Comparison of ENCODE assay signal across 31 cellular contexts in genomic region chr6:36126121-36126520, GRCh38. TPM values are rescaled to one million over a fixed set of nuclear protein-coding genes. Genes with fewer than 3 reads are reported as not detected.
DNase-seq lines count a peak whose midpoint lies in the region; ATAC-seq and TF ChIP-seq lines count a peak whose summit lies in the region.
"Had no signal": no experiment of that assay in that cellular context is flagged by ENCODE, and none has a peak within 500 bp of the region (broad histone marks: within the 10 kb centered on the region; RNA-seq: fewer than 3 reads in every experiment).

No MANE protein-coding gene starts in this region.

- no peaks in the 10 kb centered on the region for H3K27me3 ChIP-seq in ACC112 (ENCODE audit: insufficient read depth, low read length)
- H3K27me3 ChIP-seq in CD4-positive, alpha-beta T cell (ENCODE audit: control insufficient read depth, insufficient read depth, low read length): no peaks in the 10 kb centered on the region
- no peaks in the 10 kb centered on the region for H3K27me3 ChIP-seq in naive thymus-derived CD4-positive, alpha-beta T cell (ENCODE audit: control insufficient read depth in 2 of 2, insufficient read depth in 2 of 2, low read length in 2 of 2)
- H3K27me3 ChIP-seq: BE2C had no signal

- H3K27me3 Mint-ChIP-seq in CD4-positive, alpha-beta T cell: no peaks in the 10 kb centered on the region
- no peaks in the 10 kb centered on the region for H3K27me3 Mint-ChIP-seq in T-helper 17 cell
- H3K27me3 Mint-ChIP-seq in naive thymus-derived CD4-positive, alpha-beta T cell: no peaks in the 10 kb centered on the region
- H3K27me3 Mint-ChIP-seq in activated CD8-positive, alpha-beta memory T cell treated with anti-CD3 and anti-CD28 coated beads, Interleukin-2, amount 10 ng/mL, durations not matched to agents 7 days and 5 days: no peaks in the 10 kb centered on the region
- H3K27me3 Mint-ChIP-seq: activated naive CD8-positive, alpha-beta T cell treated with anti-CD3 and anti-CD28 coated beads, Interleukin-2, amount 50 U/mL, for 24 hours; stimulated activated naive CD8-positive, alpha-beta T cell treated with anti-CD3 and anti-CD28 coated beads, Interleukin-15, amount 100 ng/mL, for 72 hours had no signal

- H3K9me3 ChIP-seq in CD4-positive, alpha-beta T cell (ENCODE audit: control insufficient read depth, low read length): no peaks in the 10 kb centered on the region
- no peaks in the 10 kb centered on the region for H3K9me3 ChIP-seq in T-helper 17 cell (ENCODE audit: control insufficient read depth, low read length, poor library complexity, severe bottlenecking)
- no peaks in the 10 kb centered on the region for H3K9me3 ChIP-seq in naive thymus-derived CD4-positive, alpha-beta T cell (ENCODE audit: control insufficient read depth in 2 of 3, low read length in 3 of 3)
- H3K9me3 ChIP-seq: BE2C, psoas muscle, SK-N-SH had no signal

- H3K9me3 Mint-ChIP-seq in CD4-positive, alpha-beta T cell: no peaks in the 10 kb centered on the region
- H3K9me3 Mint-ChIP-seq in naive thymus-derived CD4-positive, alpha-beta T cell: peaks cover 0 to 2% (median 0%) of the 10 kb centered on the region in 11 donors
- no peaks in the 10 kb centered on the region for H3K9me3 Mint-ChIP-seq in activated CD8-positive, alpha-beta memory T cell treated with anti-CD3 and anti-CD28 coated beads, Interleukin-2, amount 10 ng/mL, durations not matched to agents 7 days and 5 days (ENCODE audit: low read depth)
- H3K9me3 Mint-ChIP-seq: activated naive CD8-positive, alpha-beta T cell treated with anti-CD3 and anti-CD28 coated beads, Interleukin-2, amount 50 U/mL, for 24 hours; stimulated activated naive CD8-positive, alpha-beta T cell treated with anti-CD3 and anti-CD28 coated beads, Interleukin-15, amount 100 ng/mL, for 72 hours; T-helper 1 cell treated with Interleukin-12 subunit alpha and Interleukin-12 subunit beta and Interleukin-4 antibody, amounts not matched to agents 30 μg/mL and 1 μg/mL, for 36 hours had no signal

- H3K27ac Mint-ChIP-seq in CD4-positive, alpha-beta T cell: peak overlapping the region; percentile 52
- H3K27ac Mint-ChIP-seq in T-helper 17 cell: peak overlapping the region; percentile 67
- H3K27ac Mint-ChIP-seq in naive thymus-derived CD4-positive, alpha-beta T cell: peak overlapping the region in 7 of 9 donors; percentile 25 to 96 (median 58)
- H3K27ac Mint-ChIP-seq in activated CD8-positive, alpha-beta memory T cell treated with anti-CD3 and anti-CD28 coated beads, Interleukin-2, amount 10 ng/mL, durations not matched to agents 7 days and 5 days: no peak overlapping the region
- H3K27ac Mint-ChIP-seq: stimulated activated naive CD8-positive, alpha-beta T cell treated with anti-CD3 and anti-CD28 coated beads, Interleukin-15, amount 100 ng/mL, for 72 hours had no signal

- H3K36me3 ChIP-seq in ACC112 (ENCODE audit: insufficient read depth, low read length): no peaks in the 10 kb centered on the region
- H3K36me3 ChIP-seq in naive thymus-derived CD4-positive, alpha-beta T cell (ENCODE audit: control insufficient read depth in 2 of 3, insufficient read depth in 3 of 3, low read length in 3 of 3): no peaks in the 10 kb centered on the region
- H3K36me3 ChIP-seq: BE2C had no signal

- CTCF ChIA-PET in CD4-positive, alpha-beta T cell (lab: Charles Lee): interaction anchor here (1.2 kb wide), 1 partner anchor 176 kb away, joined by 3 read pairs; no protein-coding TSS in a partner anchor
- CTCF ChIA-PET in naive thymus-derived CD4-positive, alpha-beta T cell (lab: Charles Lee): interaction anchor here (1.1 kb wide), 1 partner anchor 100 kb away, joined by 3 read pairs; no protein-coding TSS in a partner anchor
- CTCF ChIA-PET in activated CD8-positive, alpha-beta memory T cell treated with anti-CD3 and anti-CD28 coated beads, Interleukin-2, amount 10 ng/mL, durations not matched to agents 7 days and 5 days (lab: Charles Lee): interaction anchor here (0.9 to 2.2 kb wide), 6 partner anchors 13 to 236 kb away, joined by 3 to 10 read pairs (median 5); partner anchors contain the start of genes BRPF3 and MAPK14

- TF ChIP-seq CTCF in CD4-positive, alpha-beta T cell (IDR thresholded peaks at IDR 0.05): no peak

- no peak for DNase-seq in CD4-positive, alpha-beta T cell
- DNase-seq in T-helper 17 cell: no peak
- no peak for DNase-seq in naive thymus-derived CD4-positive, alpha-beta T cell
- no peak for DNase-seq in activated CD8-positive, alpha-beta memory T cell treated with anti-CD3 and anti-CD28 coated beads, Interleukin-2, amount 10 ng/mL, durations not matched to agents 7 days and 5 days
- DNase-seq: activated effector memory CD4-positive, alpha-beta T cell treated with anti-CD3 and anti-CD28 coated beads, Interleukin-2, amount 50 U/mL, for 16 hours; activated naive CD8-positive, alpha-beta T cell treated with anti-CD3 and anti-CD28 coated beads, Interleukin-2, amount 50 U/mL, for 24 hours; activated T-cell treated with anti-CD3 and anti-CD28 coated beads for 4 hours; BE2C; Calu3; effector memory CD4-positive, alpha-beta T cell; erythroblast; glutamatergic neuron; KBM-7; NCI-H1417; NCI-H2029 treated with DMSO at 0.1 percent for 48 hours; NCI-H526 treated with DMSO at 0.1 percent for 48 hours; NK-92 treated with Interleukin-12 subunit alpha and Interleukin-12 subunit beta, amount 100 ng/mL, for 24 hours; occipital lobe; PC-3; psoas muscle; SK-N-SH; stimulated activated CD8-positive, alpha-beta memory T cell treated with anti-CD3 and anti-CD28 coated beads, Interleukin-4, amount 100 ng/mL, for 48 hours; stimulated activated naive CD8-positive, alpha-beta T cell treated with anti-CD3 and anti-CD28 coated beads, Interleukin-15, amount 100 ng/mL, for 72 hours had no signal

- POLR2A ChIA-PET in CD4-positive, alpha-beta T cell (lab: Charles Lee): interaction anchor here (0.6 to 1.2 kb wide), 5 partner anchors 26 to 1902 kb away, joined by 3 to 4 read pairs (median 3); no protein-coding TSS in a partner anchor
- POLR2A ChIA-PET in naive thymus-derived CD4-positive, alpha-beta T cell (lab: Charles Lee): interaction anchor here (1.4 to 1.5 kb wide), 3 partner anchors 10 to 98 kb away, joined by 3 to 6 read pairs (median 4); partner anchors contain the start of gene MAPK14

- ATAC-seq in CD4-positive, alpha-beta T cell (ENCODE audit: poor library complexity): no peak
- ATAC-seq in T-helper 17 cell: no peak
- no peak for ATAC-seq in naive thymus-derived CD4-positive, alpha-beta T cell
- no peak for ATAC-seq in esophagus mucosa
- no peak for ATAC-seq in HG03378 (IDR thresholded peaks at IDR 0.05; ENCODE audit: unreplicated experiment)
- ATAC-seq in activated CD8-positive, alpha-beta memory T cell treated with anti-CD3 and anti-CD28 coated beads, Interleukin-2, amount 10 ng/mL, durations not matched to agents 7 days and 5 days: no peak
- ATAC-seq: activated naive CD8-positive, alpha-beta T cell treated with anti-CD3 and anti-CD28 coated beads, Interleukin-2, amount 50 U/mL, for 24 hours; PC-3; psoas muscle; Right ventricle myocardium inferior; sciatic nerve; stimulated activated naive CD8-positive, alpha-beta T cell treated with anti-CD3 and anti-CD28 coated beads, Interleukin-15, amount 100 ng/mL, for 72 hours had no signal

- H3K4me1 ChIP-seq in ACC112 (ENCODE audit: control insufficient read depth, insufficient read depth, low read length, unreplicated experiment): peaks cover 42% of the 10 kb centered on the region
- peaks cover 44 to 53% of the 10 kb centered on the region in 2 donors for H3K4me1 ChIP-seq in naive thymus-derived CD4-positive, alpha-beta T cell (ENCODE audit: control insufficient read depth in 2 of 2, insufficient read depth in 2 of 2, low read length in 2 of 2)

- intact Hi-C loops in CD4-positive, alpha-beta T cell (cut with DNase I, micrococcal nuclease): loop anchor here in 1 of 2 experiments (10.0 kb wide), 1 partner anchor 159 kb away; no protein-coding TSS in a partner anchor
- intact Hi-C loops in naive thymus-derived CD4-positive, alpha-beta T cell (cut with micrococcal nuclease): loop anchor here in 1 of 2 donors (10.0 kb wide), 2 partner anchors 201 to 469 kb away; partner anchors contain the start of genes SRPK1 and SRSF3

- no peak overlapping the region for H3K4me3 ChIP-seq in ACC112 (ENCODE audit: low read depth, low read length)
- H3K4me3 ChIP-seq in naive thymus-derived CD4-positive, alpha-beta T cell (ENCODE audit: low read length): no peak overlapping the region
- H3K4me3 ChIP-seq: coronary artery, GM23248, psoas muscle had no signal

- H2AFZ ChIP-seq in ACC112 (ENCODE audit: low read length, unreplicated experiment): no peak overlapping the region

- peaks cover 7% of the 10 kb centered on the region for H3K79me2 ChIP-seq in ACC112 (ENCODE audit: control insufficient read depth, insufficient read depth, low read length, unreplicated experiment)

- H3K4me3 Mint-ChIP-seq in CD4-positive, alpha-beta T cell: peak overlapping the region; percentile 18
- H3K4me3 Mint-ChIP-seq in T-helper 17 cell: no peak overlapping the region
- H3K4me3 Mint-ChIP-seq in naive thymus-derived CD4-positive, alpha-beta T cell: peak overlapping the region in 6 of 10 donors; percentile 1 to 69 (median 34)
- no peak overlapping the region for H3K4me3 Mint-ChIP-seq in activated CD8-positive, alpha-beta memory T cell treated with anti-CD3 and anti-CD28 coated beads, Interleukin-2, amount 10 ng/mL, durations not matched to agents 7 days and 5 days
- H3K4me3 Mint-ChIP-seq: stimulated activated naive CD8-positive, alpha-beta T cell treated with anti-CD3 and anti-CD28 coated beads, Interleukin-15, amount 100 ng/mL, for 72 hours; T-helper 1 cell treated with Interleukin-12 subunit alpha and Interleukin-12 subunit beta and Interleukin-4 antibody, amounts not matched to agents 30 μg/mL and 1 μg/mL, for 36 hours had no signal

- peaks cover 65% of the 10 kb centered on the region for H3K4me1 Mint-ChIP-seq in CD4-positive, alpha-beta T cell (ENCODE audit: low read depth)
- peaks cover 45% of the 10 kb centered on the region for H3K4me1 Mint-ChIP-seq in T-helper 17 cell
- H3K4me1 Mint-ChIP-seq in naive thymus-derived CD4-positive, alpha-beta T cell: peaks cover 42 to 79% (median 72%) of the 10 kb centered on the region in 7 donors
- peaks cover 63% of the 10 kb centered on the region for H3K4me1 Mint-ChIP-seq in activated CD8-positive, alpha-beta memory T cell treated with anti-CD3 and anti-CD28 coated beads, Interleukin-2, amount 10 ng/mL, durations not matched to agents 7 days and 5 days

- no peaks in the 10 kb centered on the region for H3K36me3 Mint-ChIP-seq in CD4-positive, alpha-beta T cell (ENCODE audit: low read depth)
- no peaks in the 10 kb centered on the region for H3K36me3 Mint-ChIP-seq in T-helper 17 cell (ENCODE audit: low read depth)
- H3K36me3 Mint-ChIP-seq in naive thymus-derived CD4-positive, alpha-beta T cell: no peaks in the 10 kb centered on the region
- no peaks in the 10 kb centered on the region for H3K36me3 Mint-ChIP-seq in activated CD8-positive, alpha-beta memory T cell treated with anti-CD3 and anti-CD28 coated beads, Interleukin-2, amount 10 ng/mL, durations not matched to agents 7 days and 5 days

- peak overlapping the region; percentile 86 for H3K27ac ChIP-seq in ACC112 (ENCODE audit: low read depth, low read length)
- H3K27ac ChIP-seq in CD4-positive, alpha-beta T cell (ENCODE audit: low read depth, low read length): no peak overlapping the region
- H3K27ac ChIP-seq in naive thymus-derived CD4-positive, alpha-beta T cell (ENCODE audit: low read depth, low read length): no peak overlapping the region
- H3K27ac ChIP-seq: coronary artery, psoas muscle had no signal

RNA-seq across cellular contexts. Expression of gene MAPK13, which starts 4.2 kb away (rescaled TPM):
- total RNA-seq in CD4-positive, alpha-beta T cell: 10 to 100 TPM; 58.5 to 63.5 TPM
- total RNA-seq in T-helper 17 cell (10 to 100 TPM; 32.1 to 33.7 TPM), esophagus mucosa (97.9 TPM)
- 10 to 100 TPM; 27.0 to 53.1 (median 33.7) TPM for total RNA-seq in naive thymus-derived CD4-positive, alpha-beta T cell
- polyA plus RNA-seq in naive thymus-derived CD4-positive, alpha-beta T cell: 10 to 100 TPM; 34.2 to 51.4 TPM
- total RNA-seq in activated CD8-positive, alpha-beta memory T cell treated with anti-CD3 and anti-CD28 coated beads, Interleukin-2, amount 10 ng/mL, durations not matched to agents 7 days and 5 days: 10 to 100 TPM; 33.9 to 35.6 TPM

Comparison
In these comparisons a context has a peak if more than half of its experiments do, and no peak if none do; other contexts are left out.
1. H3K4me3 Mint-ChIP-seq: peak in CD4-positive, alpha-beta T cell (single experiment) and naive thymus-derived CD4-positive, alpha-beta T cell (6 of 10); none in T-helper 17 cell (single experiment) and activated CD8-positive, alpha-beta memory T cell treated with anti-CD3 and anti-CD28 coated beads, Interleukin-2, amount 10 ng/mL, durations not matched to agents 7 days and 5 days (single experiment).